Comparison of ENCODE assay signal across 27 cellular contexts in genomic region chr11:113240389-113240788, GRCh38.
A peak's percentile ranks its signal among the peaks of the same experiment; 100 is the strongest.
DNase-seq lines count a peak whose midpoint lies in the region; ATAC-seq, FAIRE-seq and TF ChIP-seq lines count a peak whose summit lies in the region.
"Had no signal": no experiment of that assay in that cellular context is flagged by ENCODE, and none has a peak within 500 bp of the region (broad histone marks: within the 10 kb centered on the region; RNA-seq: fewer than 3 reads in every experiment).

No MANE protein-coding gene starts in this region.

- H3K9ac ChIP-seq in kidney (ENCODE audit: low read length in 2 of 2): no peak overlapping the region

- H3K36me3 Mint-ChIP-seq in MCF 10A (ENCODE audit: insufficient read depth, unreplicated experiment): no peaks in the 10 kb centered on the region
- H3K36me3 Mint-ChIP-seq: activated naive CD4-positive, alpha-beta T cell treated with anti-CD3 and anti-CD28 coated beads, Interleukin-2, amount 50 U/mL, for 24 hours; CD8-positive, alpha-beta T cell; naive thymus-derived CD8-positive, alpha-beta T cell; T-cell had no signal

- no peak for FAIRE-seq in kidney (lab: Jason Lieb, UNC)

- intact Hi-C loops in MCF 10A (cut with micrococcal nuclease): no loop called here
- intact Hi-C loops in kidney (cut with DNase I): no loop called here

- no peaks in the 10 kb centered on the region for H3K9me3 ChIP-seq in kidney (ENCODE audit: control insufficient read depth in 1 of 2, low read length in 2 of 2)
- H3K9me3 ChIP-seq: breast epithelium, thoracic aorta had no signal

- BruUV-seq in MCF 10A (replicated peaks; lab: Mats Ljungman, UMichigan): no TSS peak

- peak overlapping the region; percentile 61 for H3K27ac ChIP-seq in angular gyrus (ENCODE audit: low read depth, low read length)
- H3K27ac ChIP-seq in kidney (ENCODE audit: low read depth in 2 of 2, low read length in 2 of 2): no peak overlapping the region
- H3K27ac ChIP-seq: breast epithelium, epithelial cell of prostate, thoracic aorta had no signal

- no peak for TF ChIP-seq CTCF in MCF 10A (IDR thresholded peaks at IDR 0.05; ENCODE audit: unreplicated experiment)
- no peak for TF ChIP-seq CTCF in kidney (IDR thresholded peaks at IDR 0.05; ENCODE audit: borderline replicate concordance, extremely low read depth, insufficient read depth)

- peak; percentile 10 for DNase-seq in NCI-H82 (lab: John Stamatoyannopoulos, UW)
- no peak for DNase-seq in NCI-H82 treated with DMSO at 0.1 percent for 48 hours (lab: John Stamatoyannopoulos, UW; ENCODE audit: unreplicated experiment)
- DNase-seq in NCI-H345 treated with DMSO at 0.1 percent for 48 hours (lab: John Stamatoyannopoulos, UW; ENCODE audit: unreplicated experiment): peak; percentile 56
- no peak for DNase-seq in MCF 10A (ENCODE audit: unreplicated experiment)
- no peak for DNase-seq in kidney
- no peak for DNase-seq in activated CD4-positive, alpha-beta T cell treated with anti-CD3 and anti-CD28 coated beads, Interleukin-2, amount 50 U/mL, for 1 hour
- DNase-seq: activated CD4-positive, alpha-beta T cell treated with anti-CD3 and anti-CD28 coated beads, Interleukin-2, amount 50 U/mL, for 4 hours; activated CD4-positive, CD25-positive, alpha-beta regulatory T cell; activated CD8-positive, alpha-beta memory T cell treated with anti-CD3 and anti-CD28 coated beads, Interleukin-2, amount 50 U/mL, for 48 hours; amygdala; CD8-positive, alpha-beta T cell; effector CD8-positive, alpha-beta T cell; GDM1; H7; islet precursor cell; naive thymus-derived CD8-positive, alpha-beta T cell; NCI-H446; stimulated activated naive CD8-positive, alpha-beta T cell treated with anti-CD3 and anti-CD28 coated beads, Interleukin-15, Interleukin-2, amounts not matched to agents 100 U/mL and 50 U/mL, for 24 hours; T-cell had no signal

- no peaks in the 10 kb centered on the region for H3K4me1 ChIP-seq in kidney (ENCODE audit: control insufficient read depth in 1 of 2, insufficient read depth in 1 of 2, low read depth in 1 of 2, low read length in 2 of 2)
- H3K4me1 ChIP-seq: breast epithelium had no signal

- no peak overlapping the region for H3K4me3 ChIP-seq in kidney (ENCODE audit: low read length in 2 of 2)
- H3K4me3 ChIP-seq: breast epithelium, thoracic aorta had no signal

- H3K36me3 ChIP-seq in kidney (ENCODE audit: control insufficient read depth in 1 of 2, insufficient read depth in 2 of 2, low read length in 2 of 2): no peaks in the 10 kb centered on the region
- H3K36me3 ChIP-seq: breast epithelium had no signal

- no peaks in the 10 kb centered on the region for H3K9me3 Mint-ChIP-seq in MCF 10A (ENCODE audit: unreplicated experiment)
- H3K9me3 Mint-ChIP-seq: activated naive CD4-positive, alpha-beta T cell treated with anti-CD3 and anti-CD28 coated beads, Interleukin-2, amount 50 U/mL, for 24 hours; activated T-helper 17 cell treated with anti-CD3 and anti-CD28 coated beads, Interleukin-2, amount 50 U/mL, for 72 hours; CD8-positive, alpha-beta T cell; mesothelial cell of epicardium; naive thymus-derived CD8-positive, alpha-beta T cell; T-cell had no signal

- no peak overlapping the region for H3K27ac Mint-ChIP-seq in MCF 10A (ENCODE audit: low read depth, unreplicated experiment)
- H3K27ac Mint-ChIP-seq: activated naive CD4-positive, alpha-beta T cell treated with anti-CD3 and anti-CD28 coated beads, Interleukin-2, amount 50 U/mL, for 24 hours; activated T-helper 17 cell treated with anti-CD3 and anti-CD28 coated beads, Interleukin-2, amount 50 U/mL, for 72 hours; CD8-positive, alpha-beta T cell; mesothelial cell of epicardium; naive thymus-derived CD8-positive, alpha-beta T cell; T-cell had no signal

- H3K4me1 Mint-ChIP-seq in MCF 10A (ENCODE audit: insufficient read depth, unreplicated experiment): no peaks in the 10 kb centered on the region
- H3K4me1 Mint-ChIP-seq: activated T-helper 17 cell treated with anti-CD3 and anti-CD28 coated beads, Interleukin-2, amount 50 U/mL, for 72 hours had no signal

- CTCF ChIA-PET in MCF 10A (lab: Yijun Ruan, JAX): interaction anchor here (0.7 to 0.9 kb wide), 2 partner anchors 13 to 23 kb away, joined by 3 read pairs; no protein-coding TSS in a partner anchor

- no peak overlapping the region for H3K4me3 Mint-ChIP-seq in MCF 10A (ENCODE audit: unreplicated experiment)
- H3K4me3 Mint-ChIP-seq: activated naive CD4-positive, alpha-beta T cell treated with anti-CD3 and anti-CD28 coated beads, Interleukin-2, amount 50 U/mL, for 24 hours; activated T-helper 17 cell treated with anti-CD3 and anti-CD28 coated beads, Interleukin-2, amount 50 U/mL, for 72 hours; CD8-positive, alpha-beta T cell; mesothelial cell of epicardium; naive thymus-derived CD8-positive, alpha-beta T cell; T-cell had no signal

- H3K27me3 Mint-ChIP-seq in MCF 10A (ENCODE audit: insufficient read depth, unreplicated experiment): peaks cover 33% of the 10 kb centered on the region

- POLR2A ChIA-PET in MCF 10A (lab: Yijun Ruan, JAX): no interaction called here

- ATAC-seq in GM19395 (IDR thresholded peaks at IDR 0.05; ENCODE audit: unreplicated experiment): no peak
- ATAC-seq: activated T-helper 17 cell treated with anti-CD3 and anti-CD28 coated beads, Interleukin-2, amount 50 U/mL, for 72 hours; CD8-positive, alpha-beta T cell; naive thymus-derived CD8-positive, alpha-beta T cell; stimulated activated naive CD8-positive, alpha-beta T cell treated with anti-CD3 and anti-CD28 coated beads, Interleukin-15, Interleukin-2, amounts not matched to agents 100 U/mL and 50 U/mL, for 24 hours; T-cell had no signal

Comparison
In these comparisons a context has a peak if more than half of its experiments do, and no peak if none do; other contexts are left out.
1. DNase-seq: peak in NCI-H82 (single experiment) and NCI-H345 treated with DMSO at 0.1 percent for 48 hours (single experiment); none in NCI-H82 treated with DMSO at 0.1 percent for 48 hours (single experiment), MCF 10A (single experiment), kidney (single experiment) and activated CD4-positive, alpha-beta T cell treated with anti-CD3 and anti-CD28 coated beads, Interleukin-2, amount 50 U/mL, for 1 hour (single experiment).